Comparison of ENCODE assay signal across 1 cellular context in genomic region chr7:150381096-150381495, GRCh38.
TF ChIP-seq lines count a peak whose summit lies in the region.

No MANE protein-coding gene starts in this region.

TF ChIP-seq in GM23338, 12 proteins besides CTCF, POLR2A, EP300 and RAD21 (continued from another document):
- TF ChIP-seq ZNF462 (CRISPR knock-in tag; IDR thresholded peaks at IDR 0.05) (no peak), EZH2 (IDR thresholded peaks at IDR 0.05; ENCODE audit: low read depth, unreplicated experiment) (no peak), JUNB (IDR thresholded peaks at IDR 0.05; ENCODE audit: unreplicated experiment) (no peak), ZNF114 (CRISPR knock-in tag; IDR thresholded peaks at IDR 0.05) (no peak), STAT1 (IDR thresholded peaks at IDR 0.05; ENCODE audit: unreplicated experiment) (no peak), REST (IDR thresholded peaks at IDR 0.05; ENCODE audit: unreplicated experiment) (no peak), NANOG (IDR thresholded peaks at IDR 0.05; ENCODE audit: borderline replicate concordance) (no peak)
